Comparison of ENCODE assay signal across 2 cellular contexts in the genomic region with DNA sequence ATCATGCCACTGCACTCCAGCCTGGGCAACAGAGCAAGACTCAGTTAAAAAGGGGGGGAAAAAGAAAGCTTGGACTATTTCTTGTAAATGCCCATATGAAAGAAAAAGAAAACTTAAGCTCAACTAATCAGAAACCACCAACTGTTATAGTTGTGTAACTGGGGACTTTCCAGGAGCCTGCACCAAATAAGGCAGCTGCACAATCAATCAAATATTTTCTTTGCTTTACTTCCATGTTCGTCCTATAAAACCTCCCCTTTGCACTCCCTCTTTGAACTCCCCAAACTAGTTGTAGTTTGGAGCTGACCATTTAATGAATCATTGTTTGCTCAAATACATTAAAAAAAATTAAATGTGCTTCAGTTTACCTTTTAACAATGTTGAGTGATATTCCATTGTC.
A peak's percentile ranks its signal among the peaks of the same experiment; 100 is the strongest.
TF ChIP-seq lines count a peak whose summit lies in the region.

No MANE protein-coding gene starts in this region.

TF ChIP-seq in GM12878, 131 proteins besides CTCF, POLR2A, EP300 and RAD21:
- no peak for TF ChIP-seq RB1 (IDR thresholded peaks at IDR 0.05; ENCODE audit: borderline replicate concordance)
- 0 out of 4 replicates have a peak, but pooled peaks of 1 of the 2 experiments have one; percentile 21 for TF ChIP-seq SRF (IDR thresholded peaks at IDR 0.05; ENCODE audit: low read depth in 2 of 2, low read length in 2 of 2)
- no peak for TF ChIP-seq STAT1 (conservative IDR thresholded peaks at IDR 0.05)
- TF ChIP-seq, protein P1, sequence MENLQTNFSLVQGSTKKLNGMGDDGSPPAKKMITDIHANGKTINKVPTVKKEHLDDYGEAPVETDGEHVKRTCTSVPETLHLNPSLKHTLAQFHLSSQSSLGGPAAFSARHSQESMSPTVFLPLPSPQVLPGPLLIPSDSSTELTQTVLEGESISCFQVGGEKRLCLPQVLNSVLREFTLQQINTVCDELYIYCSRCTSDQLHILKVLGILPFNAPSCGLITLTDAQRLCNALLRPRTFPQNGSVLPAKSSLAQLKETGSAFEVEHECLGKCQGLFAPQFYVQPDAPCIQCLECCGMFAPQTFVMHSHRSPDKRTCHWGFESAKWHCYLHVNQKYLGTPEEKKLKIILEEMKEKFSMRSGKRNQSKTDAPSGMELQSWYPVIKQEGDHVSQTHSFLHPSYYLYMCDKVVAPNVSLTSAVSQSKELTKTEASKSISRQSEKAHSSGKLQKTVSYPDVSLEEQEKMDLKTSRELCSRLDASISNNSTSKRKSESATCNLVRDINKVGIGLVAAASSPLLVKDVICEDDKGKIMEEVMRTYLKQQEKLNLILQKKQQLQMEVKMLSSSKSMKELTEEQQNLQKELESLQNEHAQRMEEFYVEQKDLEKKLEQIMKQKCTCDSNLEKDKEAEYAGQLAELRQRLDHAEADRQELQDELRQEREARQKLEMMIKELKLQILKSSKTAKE (IDR thresholded peaks at IDR 0.05; ENCODE audit: low read depth, poor library complexity, severe bottlenecking) = no peak
- TF ChIP-seq ZNF274 (IDR thresholded peaks at IDR 0.05; ENCODE audit: insufficient read depth, insufficient read length) = no peak
- TF ChIP-seq, protein P2, sequence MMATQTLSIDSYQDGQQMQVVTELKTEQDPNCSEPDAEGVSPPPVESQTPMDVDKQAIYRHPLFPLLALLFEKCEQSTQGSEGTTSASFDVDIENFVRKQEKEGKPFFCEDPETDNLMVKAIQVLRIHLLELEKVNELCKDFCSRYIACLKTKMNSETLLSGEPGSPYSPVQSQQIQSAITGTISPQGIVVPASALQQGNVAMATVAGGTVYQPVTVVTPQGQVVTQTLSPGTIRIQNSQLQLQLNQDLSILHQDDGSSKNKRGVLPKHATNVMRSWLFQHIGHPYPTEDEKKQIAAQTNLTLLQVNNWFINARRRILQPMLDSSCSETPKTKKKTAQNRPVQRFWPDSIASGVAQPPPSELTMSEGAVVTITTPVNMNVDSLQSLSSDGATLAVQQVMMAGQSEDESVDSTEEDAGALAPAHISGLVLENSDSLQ (IDR thresholded peaks at IDR 0.05) = 0 out of 2 replicates have a peak, but pooled peaks have one; percentile 19
- no peak for TF ChIP-seq MYB (IDR thresholded peaks at IDR 0.05; ENCODE audit: borderline replicate concordance, low read depth, low read length)
- TF ChIP-seq, protein P3, sequence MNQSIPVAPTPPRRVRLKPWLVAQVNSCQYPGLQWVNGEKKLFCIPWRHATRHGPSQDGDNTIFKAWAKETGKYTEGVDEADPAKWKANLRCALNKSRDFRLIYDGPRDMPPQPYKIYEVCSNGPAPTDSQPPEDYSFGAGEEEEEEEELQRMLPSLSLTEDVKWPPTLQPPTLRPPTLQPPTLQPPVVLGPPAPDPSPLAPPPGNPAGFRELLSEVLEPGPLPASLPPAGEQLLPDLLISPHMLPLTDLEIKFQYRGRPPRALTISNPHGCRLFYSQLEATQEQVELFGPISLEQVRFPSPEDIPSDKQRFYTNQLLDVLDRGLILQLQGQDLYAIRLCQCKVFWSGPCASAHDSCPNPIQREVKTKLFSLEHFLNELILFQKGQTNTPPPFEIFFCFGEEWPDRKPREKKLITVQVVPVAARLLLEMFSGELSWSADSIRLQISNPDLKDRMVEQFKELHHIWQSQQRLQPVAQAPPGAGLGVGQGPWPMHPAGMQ (IDR thresholded peaks at IDR 0.05; ENCODE audit: borderline replicate concordance) = no peak
- no peak for TF ChIP-seq GABPA (IDR thresholded peaks at IDR 0.05; ENCODE audit: low read depth)
- TF ChIP-seq, protein P4, sequence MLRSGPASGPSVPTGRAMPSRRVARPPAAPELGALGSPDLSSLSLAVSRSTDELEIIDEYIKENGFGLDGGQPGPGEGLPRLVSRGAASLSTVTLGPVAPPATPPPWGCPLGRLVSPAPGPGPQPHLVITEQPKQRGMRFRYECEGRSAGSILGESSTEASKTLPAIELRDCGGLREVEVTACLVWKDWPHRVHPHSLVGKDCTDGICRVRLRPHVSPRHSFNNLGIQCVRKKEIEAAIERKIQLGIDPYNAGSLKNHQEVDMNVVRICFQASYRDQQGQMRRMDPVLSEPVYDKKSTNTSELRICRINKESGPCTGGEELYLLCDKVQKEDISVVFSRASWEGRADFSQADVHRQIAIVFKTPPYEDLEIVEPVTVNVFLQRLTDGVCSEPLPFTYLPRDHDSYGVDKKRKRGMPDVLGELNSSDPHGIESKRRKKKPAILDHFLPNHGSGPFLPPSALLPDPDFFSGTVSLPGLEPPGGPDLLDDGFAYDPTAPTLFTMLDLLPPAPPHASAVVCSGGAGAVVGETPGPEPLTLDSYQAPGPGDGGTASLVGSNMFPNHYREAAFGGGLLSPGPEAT (IDR thresholded peaks at IDR 0.05; ENCODE audit: low read depth) = peak; percentile 36
- 0 out of 2 replicates have a peak, but pooled peaks have one; percentile 8 for TF ChIP-seq RUNX3 (IDR thresholded peaks at IDR 0.05; ENCODE audit: low read length)
- no peak for TF ChIP-seq TCF12 (IDR thresholded peaks at IDR 0.05; ENCODE audit: low read depth, low read length)

TF ChIP-seq in SK-N-SH treated with all-trans-retinoic acid at 6 μM for 48 hours, 23 proteins besides CTCF, POLR2A, EP300 and RAD21:
- TF ChIP-seq, protein P5, sequence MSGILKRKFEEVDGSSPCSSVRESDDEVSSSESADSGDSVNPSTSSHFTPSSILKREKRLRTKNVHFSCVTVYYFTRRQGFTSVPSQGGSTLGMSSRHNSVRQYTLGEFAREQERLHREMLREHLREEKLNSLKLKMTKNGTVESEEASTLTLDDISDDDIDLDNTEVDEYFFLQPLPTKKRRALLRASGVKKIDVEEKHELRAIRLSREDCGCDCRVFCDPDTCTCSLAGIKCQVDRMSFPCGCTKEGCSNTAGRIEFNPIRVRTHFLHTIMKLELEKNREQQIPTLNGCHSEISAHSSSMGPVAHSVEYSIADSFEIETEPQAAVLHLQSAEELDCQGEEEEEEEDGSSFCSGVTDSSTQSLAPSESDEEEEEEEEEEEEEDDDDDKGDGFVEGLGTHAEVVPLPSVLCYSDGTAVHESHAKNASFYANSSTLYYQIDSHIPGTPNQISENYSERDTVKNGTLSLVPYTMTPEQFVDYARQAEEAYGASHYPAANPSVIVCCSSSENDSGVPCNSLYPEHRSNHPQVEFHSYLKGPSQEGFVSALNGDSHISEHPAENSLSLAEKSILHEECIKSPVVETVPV (CRISPR knock-in tag; IDR thresholded peaks at IDR 0.05) = no peak
- TF ChIP-seq, protein P6, sequence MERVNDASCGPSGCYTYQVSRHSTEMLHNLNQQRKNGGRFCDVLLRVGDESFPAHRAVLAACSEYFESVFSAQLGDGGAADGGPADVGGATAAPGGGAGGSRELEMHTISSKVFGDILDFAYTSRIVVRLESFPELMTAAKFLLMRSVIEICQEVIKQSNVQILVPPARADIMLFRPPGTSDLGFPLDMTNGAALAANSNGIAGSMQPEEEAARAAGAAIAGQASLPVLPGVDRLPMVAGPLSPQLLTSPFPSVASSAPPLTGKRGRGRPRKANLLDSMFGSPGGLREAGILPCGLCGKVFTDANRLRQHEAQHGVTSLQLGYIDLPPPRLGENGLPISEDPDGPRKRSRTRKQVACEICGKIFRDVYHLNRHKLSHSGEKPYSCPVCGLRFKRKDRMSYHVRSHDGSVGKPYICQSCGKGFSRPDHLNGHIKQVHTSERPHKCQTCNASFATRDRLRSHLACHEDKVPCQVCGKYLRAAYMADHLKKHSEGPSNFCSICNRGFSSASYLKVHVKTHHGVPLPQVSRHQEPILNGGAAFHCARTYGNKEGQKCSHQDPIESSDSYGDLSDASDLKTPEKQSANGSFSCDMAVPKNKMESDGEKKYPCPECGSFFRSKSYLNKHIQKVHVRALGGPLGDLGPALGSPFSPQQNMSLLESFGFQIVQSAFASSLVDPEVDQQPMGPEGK (CRISPR knock-in tag; IDR thresholded peaks at IDR 0.05; ENCODE audit: borderline replicate concordance) = no peak
- TF ChIP-seq ARNTL (CRISPR knock-in tag; IDR thresholded peaks at IDR 0.05; ENCODE audit: borderline replicate concordance, low read depth) (no peak), GLIS3 (CRISPR knock-in tag; IDR thresholded peaks at IDR 0.05) (no peak), RARB (CRISPR knock-in tag; IDR thresholded peaks at IDR 0.05) (no peak), CSDC2 (CRISPR knock-in tag; IDR thresholded peaks at IDR 0.05) (no peak)
- TF ChIP-seq, protein P7, sequence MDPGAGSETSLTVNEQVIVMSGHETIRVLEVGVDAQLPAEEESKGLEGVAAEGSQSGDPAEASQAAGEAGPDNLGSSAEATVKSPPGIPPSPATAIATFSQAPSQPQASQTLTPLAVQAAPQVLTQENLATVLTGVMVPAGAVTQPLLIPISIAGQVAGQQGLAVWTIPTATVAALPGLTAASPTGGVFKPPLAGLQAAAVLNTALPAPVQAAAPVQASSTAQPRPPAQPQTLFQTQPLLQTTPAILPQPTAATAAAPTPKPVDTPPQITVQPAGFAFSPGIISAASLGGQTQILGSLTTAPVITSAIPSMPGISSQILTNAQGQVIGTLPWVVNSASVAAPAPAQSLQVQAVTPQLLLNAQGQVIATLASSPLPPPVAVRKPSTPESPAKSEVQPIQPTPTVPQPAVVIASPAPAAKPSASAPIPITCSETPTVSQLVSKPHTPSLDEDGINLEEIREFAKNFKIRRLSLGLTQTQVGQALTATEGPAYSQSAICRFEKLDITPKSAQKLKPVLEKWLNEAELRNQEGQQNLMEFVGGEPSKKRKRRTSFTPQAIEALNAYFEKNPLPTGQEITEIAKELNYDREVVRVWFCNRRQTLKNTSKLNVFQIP (CRISPR knock-in tag; IDR thresholded peaks at IDR 0.05; ENCODE audit: borderline replicate concordance, low read depth) = no peak
- TF ChIP-seq, protein P8, sequence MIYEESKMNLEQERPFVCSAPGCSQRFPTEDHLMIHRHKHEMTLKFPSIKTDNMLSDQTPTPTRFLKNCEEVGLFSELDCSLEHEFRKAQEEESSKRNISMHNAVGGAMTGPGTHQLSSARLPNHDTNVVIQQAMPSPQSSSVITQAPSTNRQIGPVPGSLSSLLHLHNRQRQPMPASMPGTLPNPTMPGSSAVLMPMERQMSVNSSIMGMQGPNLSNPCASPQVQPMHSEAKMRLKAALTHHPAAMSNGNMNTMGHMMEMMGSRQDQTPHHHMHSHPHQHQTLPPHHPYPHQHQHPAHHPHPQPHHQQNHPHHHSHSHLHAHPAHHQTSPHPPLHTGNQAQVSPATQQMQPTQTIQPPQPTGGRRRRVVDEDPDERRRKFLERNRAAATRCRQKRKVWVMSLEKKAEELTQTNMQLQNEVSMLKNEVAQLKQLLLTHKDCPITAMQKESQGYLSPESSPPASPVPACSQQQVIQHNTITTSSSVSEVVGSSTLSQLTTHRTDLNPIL (CRISPR knock-in tag; IDR thresholded peaks at IDR 0.05; ENCODE audit: low read depth) = no peak
